Comparison of ENCODE assay signal across 8 cellular contexts in the genomic region with DNA sequence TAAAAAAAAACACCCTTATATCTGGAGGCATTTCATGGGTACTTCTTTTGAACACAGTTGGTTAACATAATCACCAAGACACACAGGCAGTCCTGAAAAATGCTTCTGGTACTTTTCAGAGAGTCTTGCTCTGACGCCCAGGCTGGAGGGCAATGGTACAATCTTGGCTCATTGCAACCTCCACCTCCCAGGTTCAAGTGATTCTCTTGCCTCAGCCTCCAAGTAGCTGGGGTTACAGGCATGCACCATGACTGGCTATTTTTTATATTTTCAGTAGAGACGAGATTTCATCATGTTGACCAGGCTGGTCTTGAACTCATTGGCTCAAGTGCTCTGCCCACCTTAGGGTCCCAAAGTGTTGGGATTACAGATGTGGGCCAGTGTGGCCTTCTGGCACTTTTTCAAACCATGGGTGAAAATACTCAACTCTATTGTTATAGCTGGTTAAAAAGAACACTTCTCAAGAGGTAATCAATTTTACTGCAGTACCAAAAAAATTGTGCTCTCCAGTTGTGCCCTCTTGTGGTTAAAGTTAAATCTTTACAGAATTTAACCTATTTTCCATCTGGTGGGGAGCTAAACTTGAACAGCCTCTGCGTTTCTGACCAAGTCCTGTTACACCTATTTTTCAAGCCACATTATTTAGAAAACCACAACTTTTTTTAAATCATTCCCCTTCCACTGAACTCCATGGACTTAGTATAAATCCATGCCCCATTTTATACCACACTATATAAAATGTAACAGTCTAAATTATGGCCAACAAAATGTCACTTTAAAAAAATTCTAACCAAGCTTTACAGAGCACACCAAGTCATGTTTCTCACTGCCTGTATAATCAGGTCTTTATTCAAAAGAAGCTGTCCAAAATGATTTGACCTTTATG. TPM values are rescaled to one million over a fixed set of nuclear protein-coding genes. Genes with fewer than 3 reads are reported as not detected.
DNase-seq lines count a peak whose midpoint lies in the region; ATAC-seq and TF ChIP-seq lines count a peak whose summit lies in the region.

No MANE protein-coding gene starts in this region.

- H3K36me3 ChIP-seq in A673 (ENCODE audit: insufficient read depth, low read length, poor library complexity, severe bottlenecking) (peaks cover 69% of the 10 kb centered on the region), GM06990 (ENCODE audit: control insufficient read depth, insufficient read depth, low read length) (peaks cover 29% of the 10 kb centered on the region)

- H3K27ac Mint-ChIP-seq in effector memory CD8-positive, alpha-beta T cell: peak overlapping the region; percentile 25 to 97

- H3K9me3 ChIP-seq in A673 (ENCODE audit: low read depth, low read length, poor library complexity, severe bottlenecking): no peaks in the 10 kb centered on the region

- H3K9me3 Mint-ChIP-seq in effector memory CD8-positive, alpha-beta T cell: no peaks in the 10 kb centered on the region

- TF ChIP-seq CTCF in A673 (conservative IDR thresholded peaks at IDR 0.05; ENCODE audit: low read depth, low read length) (peak; percentile 57), GM06990 (IDR thresholded peaks at IDR 0.05; ENCODE audit: insufficient read depth, low read length, poor library complexity, severe bottlenecking) (peak; percentile 24)

- peak overlapping the region in 1 of 2 donors; percentile 92 for H3K4me3 Mint-ChIP-seq in effector memory CD8-positive, alpha-beta T cell

- intact Hi-C loops in A673 (cut with micrococcal nuclease; ENCODE audit: unreplicated experiment): loop anchor here (5.0 kb wide), 1 partner anchor 246 kb away; the partner anchor contains the start of gene MEGF11

- CTCF ChIA-PET in A673 (lab: Charles Lee): interaction anchor here (1.1 to 2.4 kb wide), 2 partner anchors 112 to 206 kb away, joined by 3 to 24 read pairs; partner anchors contain the start of gene MAP2K1

- H3K36me3 Mint-ChIP-seq in effector memory CD8-positive, alpha-beta T cell (ENCODE audit: insufficient read depth): peaks cover 71% of the 10 kb centered on the region

- no peak for ATAC-seq in effector memory CD8-positive, alpha-beta T cell (replicated peaks)

- POLR2A ChIA-PET in A673 (lab: Charles Lee; ENCODE audit: low non-redundant PET): interaction anchor here (0.6 kb wide), 1 partner anchor 1808 kb away, joined by 3 read pairs; no protein-coding TSS in a partner anchor

- no peak overlapping the region for H3K4me3 ChIP-seq in A673 (ENCODE audit: low read depth, low read length, poor library complexity, severe bottlenecking)
- no peak overlapping the region for H3K4me3 ChIP-seq in GM06990 (replicated peaks; ENCODE audit: low read depth, low read length)

- H3K4me1 Mint-ChIP-seq in effector memory CD8-positive, alpha-beta T cell (ENCODE audit: low read depth in 2 of 2): peaks cover 33 to 41% of the 10 kb centered on the region in 2 donors

- H3K27ac ChIP-seq in A673 (ENCODE audit: low read depth, low read length, poor library complexity, severe bottlenecking): peak overlapping the region; percentile 83

- H3K27me3 Mint-ChIP-seq in effector memory CD8-positive, alpha-beta T cell: no peaks in the 10 kb centered on the region

- BruUV-seq in A673 (replicated peaks; lab: Mats Ljungman, UMichigan): no TSS peak

- peaks cover 15% of the 10 kb centered on the region for H3K4me1 ChIP-seq in A673 (ENCODE audit: insufficient read depth, low read length, poor library complexity, severe bottlenecking)

- no peaks in the 10 kb centered on the region for H3K27me3 ChIP-seq in A673 (replicated peaks; ENCODE audit: insufficient read depth, low read depth, low read length, poor library complexity)
- no peaks in the 10 kb centered on the region for H3K27me3 ChIP-seq in GM06990 (replicated peaks; ENCODE audit: control insufficient read depth, insufficient read depth, low read length)

- DNase-seq in A673 (ENCODE audit: low spot score) (peak; percentile 67), GM06990 (ENCODE audit: extremely low read depth, insufficient read length) (no peak), RPMI7951 (ENCODE audit: low read depth) (peak; percentile 46), renal cortical epithelial cell (ENCODE audit: low read depth) (peak; percentile 40), NCI-H1417 treated with DMSO at 0.1 percent for 48 hours (lab: John Stamatoyannopoulos, UW) (no peak), middle frontal gyrus (ENCODE audit: extremely low spot score, low spot score) (no peak)
- DNase-seq in effector memory CD8-positive, alpha-beta T cell: peak in 1 of 3 experiments; percentile 14
- no peak for DNase-seq in stimulated activated CD4-positive, alpha-beta T cell treated with anti-CD3 and anti-CD28 coated beads, Interleukin-4, amount 100 ng/mL, for 24 hours

RNA-seq across cellular contexts. Expression of gene SNAPC5, which starts 1.2 kb away (rescaled TPM):
- total RNA-seq in A673 (2021) (28.9 and 35.2 TPM in 2 replicates), renal cortical epithelial cell (27.1 and 42.3 TPM in 2 replicates)
- 25.4 and 28.4 TPM in 2 replicates for total RNA-seq in RPMI7951 (2014; rRNA removed; shearing (Covaris generic))

RNA-seq across cellular contexts. Expression of gene RPL4, which starts 5.9 kb away (rescaled TPM):
- total RNA-seq in A673 (2021) (2,773 and 2,830 TPM in 2 replicates), renal cortical epithelial cell (2,621 and 2,644 TPM in 2 replicates)
- total RNA-seq in RPMI7951 (2014; rRNA removed; shearing (Covaris generic)): 5,469 and 6,147 TPM in 2 replicates

RNA-seq across cellular contexts. Expression of gene ZWILCH, which starts 6.4 kb away (rescaled TPM):
- total RNA-seq in A673 (2021) (32.4 and 36.3 TPM in 2 replicates), renal cortical epithelial cell (9.7 and 18.9 TPM in 2 replicates)
- 73.1 and 87.0 TPM in 2 replicates for total RNA-seq in RPMI7951 (2014; rRNA removed; shearing (Covaris generic))

Comparison
In these comparisons a context has a peak if more than half of its experiments do, and no peak if none do; other contexts are left out.
1. DNase-seq: peak in A673 (single experiment), RPMI7951 (single experiment) and renal cortical epithelial cell (single experiment); none in GM06990 (single experiment), NCI-H1417 treated with DMSO at 0.1 percent for 48 hours (single experiment), middle frontal gyrus (single experiment) and stimulated activated CD4-positive, alpha-beta T cell treated with anti-CD3 and anti-CD28 coated beads, Interleukin-4, amount 100 ng/mL, for 24 hours (single experiment).